In genomic region chr17:5122586-5123342, GRCh38 we compare ENCODE assay signal across 9 cellular contexts. TPM values are rescaled to one million over a fixed set of nuclear protein-coding genes. Genes with fewer than 3 reads are reported as not detected.
DNase-seq lines count a peak whose midpoint lies in the region; ATAC-seq and TF ChIP-seq lines count a peak whose summit lies in the region.
"Had no signal": no experiment of that assay in that cellular context is flagged by ENCODE, and none has a peak within 500 bp of the region (broad histone marks: within the 10 kb centered on the region; RNA-seq: fewer than 3 reads in every experiment).

No MANE protein-coding gene starts in this region.

- peaks cover 12% of the 10 kb centered on the region for H3K9me3 Mint-ChIP-seq in WTC11

- peaks cover 2% of the 10 kb centered on the region; the same call in 1 of the 2 replicates for H3K4me1 Mint-ChIP-seq in WTC11

- peaks cover 0 to 11% (median 9%) of the 10 kb centered on the region in 9 donors for H3K4me1 ChIP-seq in heart right ventricle

- WGBS in heart right ventricle, 2 donors: 1 to 3% methylated on average over 72 to 75 of the region's 75 CpGs

- H3K27ac ChIP-seq in heart right ventricle: peak overlapping the region in 2 of 10 donors; percentile 39 to 44

- H3K36me3 Mint-ChIP-seq in WTC11: no peaks in the 10 kb centered on the region

- H3K27me3 Mint-ChIP-seq in WTC11 (ENCODE audit: low read depth): peaks cover 41% of the 10 kb centered on the region

- H3K27ac Mint-ChIP-seq in WTC11: no peak overlapping the region

- ATAC-seq in WTC11: peak; percentile 79
- peak; percentile 46 to 79 (median 62) for ATAC-seq in heart right ventricle
- no peak for ATAC-seq in GM21423 (IDR thresholded peaks at IDR 0.05; ENCODE audit: unreplicated experiment)
- ATAC-seq: HCT116 had no signal

- H3K4me3 ChIP-seq in heart right ventricle: peak overlapping the region in 9 of 10 donors; percentile 28 to 56 (median 52)

- CTCF ChIA-PET in WTC11 (lab: Charles Lee): interaction anchor here (0.6 to 1.6 kb wide), 4 partner anchors 12 to 213 kb away, joined by 3 to 8 read pairs (median 4); partner anchors contain the start of gene ZNF232

- DNase-seq in DMS79 treated with DMSO at 0.1 percent for 48 hours (lab: John Stamatoyannopoulos, UW): peak; percentile 33
- peak; percentile 56 for DNase-seq in WTC11 (ENCODE audit: low spot score)
- DNase-seq in heart right ventricle: no peak
- peak; percentile 85 for DNase-seq in retina
- no peak for DNase-seq in NCI-H2081 (lab: John Stamatoyannopoulos, UW)
- DNase-seq in kidney glomerular epithelial cell (lab: John Stamatoyannopoulos, UW): no peak
- no peak for DNase-seq in inferior parietal cortex (ENCODE audit: extremely low spot score)

- peaks cover 0 to 54% (median 21%) of the 10 kb centered on the region in 7 donors for H3K27me3 ChIP-seq in heart right ventricle

- H3K9me3 ChIP-seq in heart right ventricle: peaks cover 0 to 8% (median 0%) of the 10 kb centered on the region in 11 donors

- intact Hi-C loops in heart right ventricle (cut with DNase I): no loop called here

- peaks cover 0 to 17% (median 0%) of the 10 kb centered on the region in 9 donors for H3K36me3 ChIP-seq in heart right ventricle

- peak overlapping the region; percentile 67 for H3K4me3 Mint-ChIP-seq in WTC11

- TF ChIP-seq CTCF in WTC11 (IDR thresholded peaks at IDR 0.05): no peak
- no peak for TF ChIP-seq CTCF in heart right ventricle (IDR thresholded peaks at IDR 0.05)

- POLR2A ChIA-PET in WTC11 (lab: Charles Lee): interaction anchor here (0.6 to 1.6 kb wide), 3 partner anchors 10 to 12 kb away, joined by 3 to 5 read pairs (median 4); partner anchors contain the start of gene ZNF232

TF ChIP-seq in WTC11, 78 proteins besides CTCF, POLR2A, EP300 and RAD21:
- TF ChIP-seq HMGXB4 (CRISPR knock-in tag; IDR thresholded peaks at IDR 0.05) (peak; percentile 31; the same call in 1 of the 2 replicates), IRF2 (CRISPR knock-in tag; IDR thresholded peaks at IDR 0.05; ENCODE audit: borderline replicate concordance, low read depth) (no peak), NR1H2 (CRISPR knock-in tag; IDR thresholded peaks at IDR 0.05) (no peak), SP1 (CRISPR knock-in tag; conservative IDR thresholded peaks at IDR 0.05) (0 out of 2 replicates have a peak, but pooled peaks have one; percentile 10), ZNF423 (CRISPR knock-in tag; IDR thresholded peaks at IDR 0.05) (peak; percentile 10; the same call in 1 of the 2 replicates), JUN (CRISPR knock-in tag; IDR thresholded peaks at IDR 0.05) (0 out of 2 replicates have a peak, but pooled peaks have one; percentile 25), PREB (CRISPR knock-in tag; IDR thresholded peaks at IDR 0.05; ENCODE audit: borderline replicate concordance) (no peak)
- TF ChIP-seq, protein P1, sequence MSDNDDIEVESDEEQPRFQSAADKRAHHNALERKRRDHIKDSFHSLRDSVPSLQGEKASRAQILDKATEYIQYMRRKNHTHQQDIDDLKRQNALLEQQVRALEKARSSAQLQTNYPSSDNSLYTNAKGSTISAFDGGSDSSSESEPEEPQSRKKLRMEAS (CRISPR knock-in tag; IDR thresholded peaks at IDR 0.05): peak; percentile 59; the same call in 1 of the 2 replicates
- TF ChIP-seq, protein P2, sequence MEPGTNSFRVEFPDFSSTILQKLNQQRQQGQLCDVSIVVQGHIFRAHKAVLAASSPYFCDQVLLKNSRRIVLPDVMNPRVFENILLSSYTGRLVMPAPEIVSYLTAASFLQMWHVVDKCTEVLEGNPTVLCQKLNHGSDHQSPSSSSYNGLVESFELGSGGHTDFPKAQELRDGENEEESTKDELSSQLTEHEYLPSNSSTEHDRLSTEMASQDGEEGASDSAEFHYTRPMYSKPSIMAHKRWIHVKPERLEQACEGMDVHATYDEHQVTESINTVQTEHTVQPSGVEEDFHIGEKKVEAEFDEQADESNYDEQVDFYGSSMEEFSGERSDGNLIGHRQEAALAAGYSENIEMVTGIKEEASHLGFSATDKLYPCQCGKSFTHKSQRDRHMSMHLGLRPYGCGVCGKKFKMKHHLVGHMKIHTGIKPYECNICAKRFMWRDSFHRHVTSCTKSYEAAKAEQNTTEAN (CRISPR knock-in tag; IDR thresholded peaks at IDR 0.05): 0 out of 2 replicates have a peak, but pooled peaks have one; percentile 60
- TF ChIP-seq, protein P3, sequence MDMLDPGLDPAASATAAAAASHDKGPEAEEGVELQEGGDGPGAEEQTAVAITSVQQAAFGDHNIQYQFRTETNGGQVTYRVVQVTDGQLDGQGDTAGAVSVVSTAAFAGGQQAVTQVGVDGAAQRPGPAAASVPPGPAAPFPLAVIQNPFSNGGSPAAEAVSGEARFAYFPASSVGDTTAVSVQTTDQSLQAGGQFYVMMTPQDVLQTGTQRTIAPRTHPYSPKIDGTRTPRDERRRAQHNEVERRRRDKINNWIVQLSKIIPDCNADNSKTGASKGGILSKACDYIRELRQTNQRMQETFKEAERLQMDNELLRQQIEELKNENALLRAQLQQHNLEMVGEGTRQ (CRISPR knock-in tag; IDR thresholded peaks at IDR 0.05): 0 out of 2 replicates have a peak, but pooled peaks have one; percentile 5
TF ChIP-seq in WTC11: peak in this region for 7.

RNA-seq across cellular contexts. Expression of gene USP6, which starts 6.9 kb away (rescaled TPM):
- total RNA-seq in WTC11 (2021) (0.20 to 0.25 TPM (median 0.23 TPM) in 3 replicates), heart right ventricle (1 to 10 TPM in 2 of 10 donors, under 1 TPM in 7, not detected in 1; 0.05 to 1.6 (median 0.06) TPM)
- under 1 TPM; 0.01 to 0.07 TPM for polyA plus RNA-seq in heart right ventricle

RNA-seq across cellular contexts. Expression of gene ZNF232, which starts 11.1 kb away (rescaled TPM):
- total RNA-seq in WTC11 (2021) (19.2 to 23.1 TPM (median 21.7 TPM) in 3 replicates), heart right ventricle (1 to 10 TPM; 2.1 to 5.8 (median 4.4) TPM)
- polyA plus RNA-seq in heart right ventricle: 1 to 10 TPM; 3.6 to 4.3 TPM

RNA-seq across cellular contexts. Expression of gene ZFP3, which starts 44.5 kb away (rescaled TPM):
- total RNA-seq in WTC11 (2021) (0.39 to 0.71 TPM (median 0.66 TPM) in 3 replicates), heart right ventricle (10 to 100 TPM in 8 of 10 donors, 1 to 10 TPM in 2; 7.6 to 14.6 (median 12.2) TPM)
- 1 to 10 TPM; 3.1 to 4.5 TPM for polyA plus RNA-seq in heart right ventricle

Comparison
In these comparisons a context has a peak if more than half of its experiments do, and no peak if none do; other contexts are left out.
1. DNase-seq: peak in DMS79 treated with DMSO at 0.1 percent for 48 hours (single experiment), WTC11 (single experiment) and retina (single experiment); none in heart right ventricle (0 of 2), NCI-H2081 (0 of 2), kidney glomerular epithelial cell (single experiment) and inferior parietal cortex (single experiment).